ENCODE assay signal across 11 cellular contexts in genomic region chr1:33624991-33625870, GRCh38.
A peak's percentile ranks its signal among the peaks of the same experiment; 100 is the strongest.
DNase-seq lines count a peak whose midpoint lies in the region; ATAC-seq, FAIRE-seq and TF ChIP-seq lines count a peak whose summit lies in the region.
"Had no signal": no experiment of that assay in that cellular context is flagged by ENCODE, and none has a peak within 500 bp of the region (broad histone marks: within the 10 kb centered on the region; RNA-seq: fewer than 3 reads in every experiment).

No MANE protein-coding gene starts in this region.

- H3K14ac ChIP-seq in H1 (ENCODE audit: insufficient read length): no peak overlapping the region

- no peak overlapping the region for H3K9ac ChIP-seq in H1 (replicated peaks in 1 of 4; ENCODE audit: extremely low read depth in 1 of 4, low read depth in 3 of 4, low read length in 3 of 4)

- H4K20me1 ChIP-seq in H1 (replicated peaks in 1 of 2; ENCODE audit: control insufficient read depth in 1 of 2, insufficient read depth in 2 of 2, low read length in 2 of 2): no peaks in the 10 kb centered on the region

- no peak overlapping the region for H2BK12ac ChIP-seq in H1 (ENCODE audit: low read depth, low read length)

- H3K4me3 Mint-ChIP-seq in natural killer cell: no peak overlapping the region
- no peak overlapping the region for H3K4me3 Mint-ChIP-seq in natural killer cell treated with Interleukin-12 subunit alpha and Interleukin-12 subunit beta and Interleukin-15 and Interleukin-18, amount 100 ng/mL, for 72 hours
- no peak overlapping the region for H3K4me3 Mint-ChIP-seq in type B pancreatic cell

- H3K36me3 Mint-ChIP-seq in natural killer cell: no peaks in the 10 kb centered on the region
- no peaks in the 10 kb centered on the region for H3K36me3 Mint-ChIP-seq in natural killer cell treated with Interleukin-12 subunit alpha and Interleukin-12 subunit beta and Interleukin-15 and Interleukin-18, amount 100 ng/mL, for 72 hours
- H3K36me3 Mint-ChIP-seq in type B pancreatic cell: no peaks in the 10 kb centered on the region

- H3K79me1 ChIP-seq in H1 (ENCODE audit: low read depth, low read length): no peaks in the 10 kb centered on the region

- DNase-seq in natural killer cell (no peak), LNCaP clone FGC (ENCODE audit: low read depth) (no peak), H1 (ENCODE audit: low read depth in 1 of 2, low spot score in 2 of 2) (peak in 1 of 2 experiments; percentile 92), type B pancreatic cell (ENCODE audit: extremely low spot score, unreplicated experiment) (no peak), T1000 (lab: John Stamatoyannopoulos, UW) (no peak)
- no peak for DNase-seq in natural killer cell treated with Interleukin-12 subunit alpha and Interleukin-12 subunit beta and Interleukin-15 and Interleukin-18, amount 100 ng/mL, for 72 hours (ENCODE audit: low spot score)
- DNase-seq: activated CD4-positive, CD25-positive, alpha-beta regulatory T cell; NCI-H510A had no signal

- no peak for FAIRE-seq in H1 (lab: Jason Lieb, UNC)
- FAIRE-seq: G401.6 had no signal

- H4K5ac ChIP-seq in H1 (ENCODE audit: insufficient read length, low read depth, low read length): no peak overlapping the region

- H3K4me2 ChIP-seq in H1 (ENCODE audit: insufficient read depth in 1 of 2, low read depth in 2 of 2, low read length in 2 of 2): no peak overlapping the region

- H3K4me3 ChIP-seq in LNCaP clone FGC (ENCODE audit: low read depth, low read length) (no peak overlapping the region), H1 (ENCODE audit: extremely low read depth in 1 of 4, insufficient read depth in 2 of 4, low read depth in 3 of 4, low read length in 4 of 4) (no peak overlapping the region)

- no peak overlapping the region for H3K23ac ChIP-seq in H1 (ENCODE audit: insufficient read length)

- TF ChIP-seq CTCF in natural killer cell (IDR thresholded peaks at IDR 0.05): peak; percentile 13
- TF ChIP-seq CTCF in LNCaP clone FGC (IDR thresholded peaks at IDR 0.05; ENCODE audit: control insufficient read depth, extremely low read depth, insufficient read depth): peak; percentile 36
- TF ChIP-seq CTCF in H1 (IDR thresholded peaks at IDR 0.05; ENCODE audit: control extremely low read depth in 1 of 3, insufficient read depth in 1 of 3, low read depth in 1 of 3, low read length in 3 of 3): peak; percentile 60 to 88 (median 87)
- TF ChIP-seq CTCF in type B pancreatic cell (conservative IDR thresholded peaks at IDR 0.05): peak; percentile 63

- TF ChIP-seq POLR2A in H1 (IDR thresholded peaks at IDR 0.05; ENCODE audit: control extremely low read depth in 1 of 2, low read depth in 2 of 2, low read length in 2 of 2): no peak

- H3K36me3 ChIP-seq in H1 (ENCODE audit: control insufficient read depth in 2 of 4, insufficient read depth in 4 of 4, low read length in 3 of 4): peaks cover 0 to 5% (median 0%) of the 10 kb centered on the region in 4 experiments; a peak in 3 of 8 replicates

- H3K18ac ChIP-seq in H1 (ENCODE audit: extremely low read depth, low read length): no peak overlapping the region

- H3K23me2 ChIP-seq in H1 (ENCODE audit: low read depth, low read length): no peaks in the 10 kb centered on the region; the same call in 1 of the 2 replicates

- H4K8ac ChIP-seq in H1 (ENCODE audit: extremely low read depth, insufficient read depth, low read length): no peak overlapping the region; the same call in 1 of the 2 replicates

- WGBS in H1 (ENCODE audit: extremely low coverage in 1 of 2, insufficient coverage in 1 of 2, insufficient read length in 1 of 2, insufficient replicate concordance in 2 of 2, low coverage in 1 of 2, low lambda C conversion rate in 2 of 2, missing lambda C conversion rate in 1 of 2), 2 experiments: 84% methylated on average over 33 of the region's 35 CpGs; no CpG with 5 or more reads in 1 of the 2 experiments

- no peak overlapping the region for H2BK120ac ChIP-seq in H1 (replicated peaks; ENCODE audit: low read depth, low read length)

- H2BK20ac ChIP-seq in H1 (ENCODE audit: low read length): no peak overlapping the region

- H2BK15ac ChIP-seq in H1 (ENCODE audit: low read length): no peak overlapping the region

- H2BK5ac ChIP-seq in H1 (ENCODE audit: low read depth, low read length): no peak overlapping the region

- no peak overlapping the region for H3K56ac ChIP-seq in H1 (replicated peaks; ENCODE audit: insufficient read length, low read depth, low read length)

- H3K27me3 ChIP-seq in H1 (replicated peaks in 1 of 4; ENCODE audit: control insufficient read depth in 3 of 4, extremely low read depth in 1 of 4, insufficient read depth in 3 of 4, low read length in 3 of 4): no peaks in the 10 kb centered on the region; a peak in 1 of 7 replicates

- no peaks in the 10 kb centered on the region for H3K79me2 ChIP-seq in H1 (ENCODE audit: control insufficient read depth in 1 of 2, insufficient read depth in 2 of 2, low read length in 2 of 2)

- ATAC-seq in natural killer cell: no peak
- ATAC-seq in natural killer cell treated with Interleukin-12 subunit alpha and Interleukin-12 subunit beta and Interleukin-15 and Interleukin-18, amount 100 ng/mL, for 72 hours: no peak
- no peak for ATAC-seq in HG03460 (IDR thresholded peaks at IDR 0.05; ENCODE audit: unreplicated experiment)
- ATAC-seq in GM21717 (IDR thresholded peaks at IDR 0.05; ENCODE audit: unreplicated experiment): no peak

- no peaks in the 10 kb centered on the region for H3K9me3 Mint-ChIP-seq in natural killer cell
- H3K9me3 Mint-ChIP-seq in natural killer cell treated with Interleukin-12 subunit alpha and Interleukin-12 subunit beta and Interleukin-15 and Interleukin-18, amount 100 ng/mL, for 72 hours: no peaks in the 10 kb centered on the region
- no peaks in the 10 kb centered on the region for H3K9me3 Mint-ChIP-seq in type B pancreatic cell

- H3K27ac Mint-ChIP-seq in natural killer cell: no peak overlapping the region
- no peak overlapping the region for H3K27ac Mint-ChIP-seq in natural killer cell treated with Interleukin-12 subunit alpha and Interleukin-12 subunit beta and Interleukin-15 and Interleukin-18, amount 100 ng/mL, for 72 hours
- no peak overlapping the region for H3K27ac Mint-ChIP-seq in type B pancreatic cell

- H4K91ac ChIP-seq in H1 (replicated peaks; ENCODE audit: insufficient read length, low read length): no peak overlapping the region

- H2AK5ac ChIP-seq in H1 (ENCODE audit: low read depth, low read length): no peak overlapping the region

- H3K27me3 Mint-ChIP-seq in natural killer cell (ENCODE audit: low read depth in 2 of 2): peaks cover 20 to 25% of the 10 kb centered on the region in 2 donors
- peaks cover 21 to 42% of the 10 kb centered on the region in 2 donors for H3K27me3 Mint-ChIP-seq in natural killer cell treated with Interleukin-12 subunit alpha and Interleukin-12 subunit beta and Interleukin-15 and Interleukin-18, amount 100 ng/mL, for 72 hours
- peaks cover 23% of the 10 kb centered on the region for H3K27me3 Mint-ChIP-seq in type B pancreatic cell

- CTCF ChIA-PET in H1 (lab: Charles Lee; ENCODE audit: partially characterized antibody): interaction anchor here (0.7 to 5.9 kb wide), 14 partner anchors 9 to 488 kb away, joined by 3 to 45 read pairs (median 4); no protein-coding TSS in a partner anchor

- no peaks in the 10 kb centered on the region for H3K9me3 ChIP-seq in H1 (ENCODE audit: insufficient read depth in 2 of 2, low read depth in 1 of 2, low read length in 1 of 2)

- no peak overlapping the region for H3K27ac ChIP-seq in H1 (ENCODE audit: low read depth, low read length)

- no peak overlapping the region for H3K4ac ChIP-seq in H1 (replicated peaks; ENCODE audit: insufficient read length, low read depth, low read length)

- intact Hi-C loops in natural killer cell (cut with micrococcal nuclease): no loop called here

- no peak for TF ChIP-seq EP300 in H1 (IDR thresholded peaks at IDR 0.05; ENCODE audit: borderline replicate concordance in 1 of 2, low read depth in 2 of 2, low read length in 2 of 2)

- no peaks in the 10 kb centered on the region for H3K4me1 ChIP-seq in H1 (replicated peaks in 1 of 4; ENCODE audit: control insufficient read depth in 3 of 4, insufficient read depth in 4 of 4, low read length in 3 of 4)

- POLR2A ChIA-PET in H1 (lab: Charles Lee; ENCODE audit: partially characterized antibody): interaction anchor here (0.6 kb wide), 1 partner anchor 530 kb away, joined by 3 read pairs; no protein-coding TSS in a partner anchor

- no peak overlapping the region for H2AFZ ChIP-seq in H1 (ENCODE audit: low read length)

- peak; percentile 33 to 38 for TF ChIP-seq RAD21 in H1 (IDR thresholded peaks at IDR 0.05 in 1 of 2, conservative IDR thresholded peaks at IDR 0.05 in 1 of 2; ENCODE audit: low read depth in 2 of 2, low read length in 2 of 2)

- H3K4me1 Mint-ChIP-seq in natural killer cell: no peaks in the 10 kb centered on the region
- no peaks in the 10 kb centered on the region for H3K4me1 Mint-ChIP-seq in natural killer cell treated with Interleukin-12 subunit alpha and Interleukin-12 subunit beta and Interleukin-15 and Interleukin-18, amount 100 ng/mL, for 72 hours (ENCODE audit: low read depth in 2 of 2)
- no peaks in the 10 kb centered on the region for H3K4me1 Mint-ChIP-seq in type B pancreatic cell (ENCODE audit: unreplicated experiment)

TF ChIP-seq in H1, 55 proteins besides CTCF, POLR2A, EP300 and RAD21 (continues in another document):
- TF ChIP-seq GABPA (IDR thresholded peaks at IDR 0.05; ENCODE audit: borderline replicate concordance, insufficient read depth, low read length) (no peak), TEAD4 (IDR thresholded peaks at IDR 0.05; ENCODE audit: low read depth, low read length) (peak; percentile 69; the same call in 1 of the 2 replicates), ATF2 (IDR thresholded peaks at IDR 0.05; ENCODE audit: low read length) (no peak), SP1 (IDR thresholded peaks at IDR 0.05; ENCODE audit: low read depth, low read length) (no peak), HDAC2 (IDR thresholded peaks at IDR 0.05; ENCODE audit: borderline replicate concordance in 1 of 2, low read depth in 2 of 2, low read length in 2 of 2) (no peak)
- TF ChIP-seq, protein P1, sequence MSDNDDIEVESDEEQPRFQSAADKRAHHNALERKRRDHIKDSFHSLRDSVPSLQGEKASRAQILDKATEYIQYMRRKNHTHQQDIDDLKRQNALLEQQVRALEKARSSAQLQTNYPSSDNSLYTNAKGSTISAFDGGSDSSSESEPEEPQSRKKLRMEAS (IDR thresholded peaks at IDR 0.05): peak; percentile 35

Comparison
In these comparisons a context has a peak if more than half of its experiments do, and no peak if none do; other contexts are left out.
1. CTCF ChIP-seq: peak in every context shown above with its lines; median percentile 87 in H1; 63 in type B pancreatic cell; 36 in LNCaP clone FGC; 13 in natural killer cell.